In the genomic region with DNA sequence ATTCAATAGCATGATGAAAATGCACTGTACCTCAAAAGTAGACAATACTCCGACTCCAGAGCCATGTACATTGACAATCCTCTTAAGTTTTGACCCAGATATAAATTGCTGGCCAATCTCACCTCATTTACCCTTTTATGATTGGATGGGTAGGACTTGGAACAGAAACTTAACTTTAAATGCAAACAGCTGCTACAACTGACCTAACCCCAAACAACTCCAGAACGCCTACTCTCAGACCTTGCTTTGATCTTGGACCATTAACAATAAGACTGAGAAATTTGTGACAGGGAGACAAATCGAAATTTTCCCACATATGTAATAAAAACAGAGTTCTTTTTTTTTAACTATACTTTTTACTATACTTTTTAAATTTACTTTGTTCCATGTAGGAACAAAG, we compare ENCODE assay signal across 19 cellular contexts.
DNase-seq lines count a peak whose midpoint lies in the region; ATAC-seq and TF ChIP-seq lines count a peak whose summit lies in the region.
"Had no signal": no experiment of that assay in that cellular context is flagged by ENCODE, and none has a peak within 500 bp of the region (broad histone marks: within the 10 kb centered on the region; RNA-seq: fewer than 3 reads in every experiment).

No MANE protein-coding gene starts in this region.

- H3K27ac ChIP-seq in effector memory CD4-positive, alpha-beta T cell (ENCODE audit: insufficient read depth, low read length, poor library complexity, severe bottlenecking): no peak overlapping the region

- TF ChIP-seq CTCF in AG09319 (IDR thresholded peaks at IDR 0.05; ENCODE audit: low read depth, low read length) (no peak), fibroblast of villous mesenchyme (IDR thresholded peaks at IDR 0.05; ENCODE audit: insufficient read depth, low read depth, low read length) (no peak)

- DNase-seq in AG09319 (ENCODE audit: extremely low read depth, low read depth) (peak; percentile 5), epidermal melanocyte (ENCODE audit: insufficient read length, low spot score) (peak; percentile 17), fibroblast of villous mesenchyme (ENCODE audit: low read depth) (peak; percentile 36), NCI-H2029 treated with DMSO at 0.1 percent for 48 hours (lab: John Stamatoyannopoulos, UW) (no peak)
- DNase-seq in effector memory CD4-positive, alpha-beta T cell: no peak
- DNase-seq: 8988T, GOT3, Karpas-422, MV-4-11, NCI-H1105 treated with DMSO at 0.1 percent for 48 hours, NCI-H1694, NCI-H446 treated with DMSO at 0.1 percent for 48 hours, NCI-H526 treated with DMSO at 0.1 percent for 48 hours, Right ventricle myocardium superior, SW 1271 had no signal

- H3K9me3 ChIP-seq in effector memory CD4-positive, alpha-beta T cell (ENCODE audit: control insufficient read depth, low read length): no peaks in the 10 kb centered on the region

- H3K4me1 ChIP-seq in effector memory CD4-positive, alpha-beta T cell (ENCODE audit: control insufficient read depth, insufficient read depth, low read length, poor library complexity, severe bottlenecking): no peaks in the 10 kb centered on the region

- no peaks in the 10 kb centered on the region for H3K27me3 ChIP-seq in effector memory CD4-positive, alpha-beta T cell (replicated peaks; ENCODE audit: control insufficient read depth, insufficient read depth, low read length, poor library complexity, severe bottlenecking)

- ATAC-seq in HG02885 (IDR thresholded peaks at IDR 0.05; ENCODE audit: poor library complexity, unreplicated experiment) (peak; percentile 61), GM18505 (IDR thresholded peaks at IDR 0.05; ENCODE audit: unreplicated experiment) (no peak), HG03097 (IDR thresholded peaks at IDR 0.05; ENCODE audit: low FRiP score, unreplicated experiment) (no peak)
- ATAC-seq: HCT116 had no signal

- TF ChIP-seq POLR2A in GM18505 (IDR thresholded peaks at IDR 0.05; ENCODE audit: borderline replicate concordance, extremely low read depth, insufficient read depth, insufficient read length): no peak

- no peak overlapping the region for H3K4me3 ChIP-seq in fibroblast of villous mesenchyme (ENCODE audit: low read depth, low read length)
- no peak overlapping the region for H3K4me3 ChIP-seq in effector memory CD4-positive, alpha-beta T cell (ENCODE audit: insufficient read depth, low read depth, low read length, poor library complexity, severe bottlenecking)

- no peaks in the 10 kb centered on the region for H3K36me3 ChIP-seq in effector memory CD4-positive, alpha-beta T cell (ENCODE audit: control insufficient read depth, insufficient read depth, low read length)

Comparison
In these comparisons a context has a peak if more than half of its experiments do, and no peak if none do; other contexts are left out.
1. DNase-seq: peak in AG09319 (single experiment), epidermal melanocyte (single experiment) and fibroblast of villous mesenchyme (single experiment); none in effector memory CD4-positive, alpha-beta T cell (0 of 3) and NCI-H2029 treated with DMSO at 0.1 percent for 48 hours (single experiment).